8 cellular contexts compared by ENCODE assay signal in the genomic region with DNA sequence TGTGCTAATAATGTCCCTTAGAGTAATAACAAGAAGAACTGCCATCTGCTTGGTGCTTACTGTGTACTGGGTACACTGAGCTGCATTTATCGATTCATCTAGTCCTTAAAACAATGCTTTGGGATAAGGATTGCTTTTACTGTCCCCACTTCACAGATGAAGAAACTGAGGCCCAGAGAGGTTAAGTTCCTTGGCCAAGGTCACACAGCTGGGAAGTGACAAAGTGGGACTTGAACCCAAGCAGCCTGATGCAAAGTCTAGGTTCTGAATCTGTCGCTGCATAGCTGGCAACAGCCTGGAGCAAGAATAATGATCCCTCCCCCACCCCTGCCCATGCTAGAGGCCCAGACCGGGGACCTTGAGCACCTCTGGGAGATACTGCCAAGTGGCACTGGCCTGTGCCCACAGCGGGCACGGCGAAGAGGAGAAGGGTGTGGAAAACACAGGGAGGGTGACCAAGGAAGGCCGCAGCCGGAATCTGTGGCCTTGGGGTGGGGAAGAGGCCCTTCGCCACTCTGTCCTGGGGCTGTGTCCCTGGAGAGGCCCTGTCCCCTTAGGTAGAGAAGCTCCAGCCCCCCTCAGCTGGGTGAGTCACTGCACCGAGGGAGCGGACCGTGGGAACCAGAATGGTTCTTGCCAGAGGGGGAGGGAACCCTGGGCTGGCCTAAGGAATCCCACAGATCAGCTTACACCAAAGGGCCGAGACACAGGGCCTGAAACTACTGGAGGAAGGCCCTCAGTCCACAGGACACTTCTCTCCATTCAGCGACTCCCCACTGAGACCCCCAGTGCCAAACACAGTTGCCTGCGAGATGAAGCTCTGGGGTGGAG. TPM values are rescaled to one million over a fixed set of nuclear protein-coding genes. Genes with fewer than 3 reads are reported as not detected.
A peak's percentile ranks its signal among the peaks of the same experiment; 100 is the strongest.
DNase-seq lines count a peak whose midpoint lies in the region; ATAC-seq and TF ChIP-seq lines count a peak whose summit lies in the region.

No MANE protein-coding gene starts in this region.

- POLR2A ChIA-PET in WTC11 (lab: Charles Lee): no interaction called here

- H3K4me3 ChIP-seq in skeletal muscle cell (ENCODE audit: low read depth, low read length): peak overlapping the region; percentile 68

- peaks cover 35% of the 10 kb centered on the region for H3K27me3 Mint-ChIP-seq in WTC11 (ENCODE audit: low read depth)

- H3K4me1 ChIP-seq in ES-I3 (ENCODE audit: insufficient read depth, low read length): peaks cover 49% of the 10 kb centered on the region

- H3K9ac ChIP-seq in ES-I3 (ENCODE audit: low read depth, low read length): peak overlapping the region; percentile 46; the same call in 1 of the 2 replicates

- no peaks in the 10 kb centered on the region for H3K9me3 ChIP-seq in ES-I3 (ENCODE audit: control insufficient read depth, insufficient read depth, low read length)

- intact Hi-C loops in left cardiac atrium (cut with DNase I): loop anchor here in 1 of 2 donors (5.0 kb wide), 1 partner anchor 41 kb away; no protein-coding TSS in a partner anchor

- CTCF ChIA-PET in WTC11 (lab: Charles Lee): interaction anchor here (1.0 to 4.3 kb wide), 5 partner anchors 9 to 113 kb away, joined by 3 to 40 read pairs (median 3); no protein-coding TSS in a partner anchor

- peak overlapping the region; percentile 66; the same call in 1 of the 2 replicates for H3K27ac Mint-ChIP-seq in WTC11

- peaks cover 72% of the 10 kb centered on the region for H3K4me1 Mint-ChIP-seq in WTC11

- TF ChIP-seq CTCF in WTC11 (IDR thresholded peaks at IDR 0.05): no peak

- peak; percentile 2 for ATAC-seq in WTC11
- peak; percentile 38 to 54 for ATAC-seq in left cardiac atrium
- ATAC-seq in GM18909 (IDR thresholded peaks at IDR 0.05; ENCODE audit: poor library complexity, unreplicated experiment): no peak

- DNase-seq in WTC11 (ENCODE audit: low spot score) (peak; percentile 53), left cardiac atrium (peak; percentile 86), skeletal muscle cell (ENCODE audit: low read depth) (peak; percentile 87), DMS153 treated with DMSO at 0.1 percent for 48 hours (lab: John Stamatoyannopoulos, UW; ENCODE audit: unreplicated experiment) (no peak), NCI-H1930 (lab: John Stamatoyannopoulos, UW) (no peak), LoVo (ENCODE audit: low spot score) (no peak)

- H3K36me3 Mint-ChIP-seq in WTC11: no peaks in the 10 kb centered on the region

- no peaks in the 10 kb centered on the region for H3K9me3 Mint-ChIP-seq in WTC11

- no peaks in the 10 kb centered on the region for H3K36me3 ChIP-seq in ES-I3 (ENCODE audit: insufficient read depth, low read length)

- peak overlapping the region; percentile 12; the same call in 1 of the 2 replicates for H3K4me3 Mint-ChIP-seq in WTC11

TF ChIP-seq in WTC11, 78 proteins besides CTCF, POLR2A, EP300 and RAD21:
- TF ChIP-seq RELA (CRISPR knock-in tag; IDR thresholded peaks at IDR 0.05; ENCODE audit: borderline replicate concordance): no peak
- TF ChIP-seq, protein P1, sequence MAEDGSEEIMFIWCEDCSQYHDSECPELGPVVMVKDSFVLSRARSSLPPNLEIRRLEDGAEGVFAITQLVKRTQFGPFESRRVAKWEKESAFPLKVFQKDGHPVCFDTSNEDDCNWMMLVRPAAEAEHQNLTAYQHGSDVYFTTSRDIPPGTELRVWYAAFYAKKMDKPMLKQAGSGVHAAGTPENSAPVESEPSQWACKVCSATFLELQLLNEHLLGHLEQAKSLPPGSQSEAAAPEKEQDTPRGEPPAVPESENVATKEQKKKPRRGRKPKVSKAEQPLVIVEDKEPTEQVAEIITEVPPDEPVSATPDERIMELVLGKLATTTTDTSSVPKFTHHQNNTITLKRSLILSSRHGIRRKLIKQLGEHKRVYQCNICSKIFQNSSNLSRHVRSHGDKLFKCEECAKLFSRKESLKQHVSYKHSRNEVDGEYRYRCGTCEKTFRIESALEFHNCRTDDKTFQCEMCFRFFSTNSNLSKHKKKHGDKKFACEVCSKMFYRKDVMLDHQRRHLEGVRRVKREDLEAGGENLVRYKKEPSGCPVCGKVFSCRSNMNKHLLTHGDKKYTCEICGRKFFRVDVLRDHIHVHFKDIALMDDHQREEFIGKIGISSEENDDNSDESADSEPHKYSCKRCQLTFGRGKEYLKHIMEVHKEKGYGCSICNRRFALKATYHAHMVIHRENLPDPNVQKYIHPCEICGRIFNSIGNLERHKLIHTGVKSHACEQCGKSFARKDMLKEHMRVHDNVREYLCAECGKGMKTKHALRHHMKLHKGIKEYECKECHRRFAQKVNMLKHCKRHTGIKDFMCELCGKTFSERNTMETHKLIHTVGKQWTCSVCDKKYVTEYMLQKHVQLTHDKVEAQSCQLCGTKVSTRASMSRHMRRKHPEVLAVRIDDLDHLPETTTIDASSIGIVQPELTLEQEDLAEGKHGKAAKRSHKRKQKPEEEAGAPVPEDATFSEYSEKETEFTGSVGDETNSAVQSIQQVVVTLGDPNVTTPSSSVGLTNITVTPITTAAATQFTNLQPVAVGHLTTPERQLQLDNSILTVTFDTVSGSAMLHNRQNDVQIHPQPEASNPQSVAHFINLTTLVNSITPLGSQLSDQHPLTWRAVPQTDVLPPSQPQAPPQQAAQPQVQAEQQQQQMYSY (CRISPR knock-in tag; IDR thresholded peaks at IDR 0.05): no peak
- peak; percentile 54; the same call in 1 of the 2 replicates for TF ChIP-seq GTF2I (CRISPR knock-in tag; conservative IDR thresholded peaks at IDR 0.05)

RNA-seq across cellular contexts. Expression of a gene that starts 3.5 kb away (rescaled TPM):
- 56.7 to 63.9 TPM (median 57.4 TPM) in 3 replicates for total RNA-seq in WTC11 (2021)
- 100 to 1,000 TPM; 106 to 112 TPM for total RNA-seq in left cardiac atrium

RNA-seq across cellular contexts. Expression of a gene that starts 60.0 kb away (rescaled TPM):
- total RNA-seq in WTC11 (2021): not detected in 3 replicates
- total RNA-seq in left cardiac atrium: not detected

Comparison
In these comparisons a context has a peak if more than half of its experiments do, and no peak if none do; other contexts are left out.
1. DNase-seq: peak in WTC11 (single experiment), left cardiac atrium (single experiment) and skeletal muscle cell (single experiment); none in DMS153 treated with DMSO at 0.1 percent for 48 hours (single experiment), NCI-H1930 (0 of 2) and LoVo (single experiment).